Comparison of ENCODE assay signal across 1 cellular context in genomic region chr10:12355384-12355783, GRCh38.
TF ChIP-seq lines count a peak whose summit lies in the region.

No MANE protein-coding gene starts in this region.

TF ChIP-seq in GM23338, 12 proteins besides CTCF, POLR2A, EP300 and RAD21 (continued from another document):
- TF ChIP-seq, protein P1, sequence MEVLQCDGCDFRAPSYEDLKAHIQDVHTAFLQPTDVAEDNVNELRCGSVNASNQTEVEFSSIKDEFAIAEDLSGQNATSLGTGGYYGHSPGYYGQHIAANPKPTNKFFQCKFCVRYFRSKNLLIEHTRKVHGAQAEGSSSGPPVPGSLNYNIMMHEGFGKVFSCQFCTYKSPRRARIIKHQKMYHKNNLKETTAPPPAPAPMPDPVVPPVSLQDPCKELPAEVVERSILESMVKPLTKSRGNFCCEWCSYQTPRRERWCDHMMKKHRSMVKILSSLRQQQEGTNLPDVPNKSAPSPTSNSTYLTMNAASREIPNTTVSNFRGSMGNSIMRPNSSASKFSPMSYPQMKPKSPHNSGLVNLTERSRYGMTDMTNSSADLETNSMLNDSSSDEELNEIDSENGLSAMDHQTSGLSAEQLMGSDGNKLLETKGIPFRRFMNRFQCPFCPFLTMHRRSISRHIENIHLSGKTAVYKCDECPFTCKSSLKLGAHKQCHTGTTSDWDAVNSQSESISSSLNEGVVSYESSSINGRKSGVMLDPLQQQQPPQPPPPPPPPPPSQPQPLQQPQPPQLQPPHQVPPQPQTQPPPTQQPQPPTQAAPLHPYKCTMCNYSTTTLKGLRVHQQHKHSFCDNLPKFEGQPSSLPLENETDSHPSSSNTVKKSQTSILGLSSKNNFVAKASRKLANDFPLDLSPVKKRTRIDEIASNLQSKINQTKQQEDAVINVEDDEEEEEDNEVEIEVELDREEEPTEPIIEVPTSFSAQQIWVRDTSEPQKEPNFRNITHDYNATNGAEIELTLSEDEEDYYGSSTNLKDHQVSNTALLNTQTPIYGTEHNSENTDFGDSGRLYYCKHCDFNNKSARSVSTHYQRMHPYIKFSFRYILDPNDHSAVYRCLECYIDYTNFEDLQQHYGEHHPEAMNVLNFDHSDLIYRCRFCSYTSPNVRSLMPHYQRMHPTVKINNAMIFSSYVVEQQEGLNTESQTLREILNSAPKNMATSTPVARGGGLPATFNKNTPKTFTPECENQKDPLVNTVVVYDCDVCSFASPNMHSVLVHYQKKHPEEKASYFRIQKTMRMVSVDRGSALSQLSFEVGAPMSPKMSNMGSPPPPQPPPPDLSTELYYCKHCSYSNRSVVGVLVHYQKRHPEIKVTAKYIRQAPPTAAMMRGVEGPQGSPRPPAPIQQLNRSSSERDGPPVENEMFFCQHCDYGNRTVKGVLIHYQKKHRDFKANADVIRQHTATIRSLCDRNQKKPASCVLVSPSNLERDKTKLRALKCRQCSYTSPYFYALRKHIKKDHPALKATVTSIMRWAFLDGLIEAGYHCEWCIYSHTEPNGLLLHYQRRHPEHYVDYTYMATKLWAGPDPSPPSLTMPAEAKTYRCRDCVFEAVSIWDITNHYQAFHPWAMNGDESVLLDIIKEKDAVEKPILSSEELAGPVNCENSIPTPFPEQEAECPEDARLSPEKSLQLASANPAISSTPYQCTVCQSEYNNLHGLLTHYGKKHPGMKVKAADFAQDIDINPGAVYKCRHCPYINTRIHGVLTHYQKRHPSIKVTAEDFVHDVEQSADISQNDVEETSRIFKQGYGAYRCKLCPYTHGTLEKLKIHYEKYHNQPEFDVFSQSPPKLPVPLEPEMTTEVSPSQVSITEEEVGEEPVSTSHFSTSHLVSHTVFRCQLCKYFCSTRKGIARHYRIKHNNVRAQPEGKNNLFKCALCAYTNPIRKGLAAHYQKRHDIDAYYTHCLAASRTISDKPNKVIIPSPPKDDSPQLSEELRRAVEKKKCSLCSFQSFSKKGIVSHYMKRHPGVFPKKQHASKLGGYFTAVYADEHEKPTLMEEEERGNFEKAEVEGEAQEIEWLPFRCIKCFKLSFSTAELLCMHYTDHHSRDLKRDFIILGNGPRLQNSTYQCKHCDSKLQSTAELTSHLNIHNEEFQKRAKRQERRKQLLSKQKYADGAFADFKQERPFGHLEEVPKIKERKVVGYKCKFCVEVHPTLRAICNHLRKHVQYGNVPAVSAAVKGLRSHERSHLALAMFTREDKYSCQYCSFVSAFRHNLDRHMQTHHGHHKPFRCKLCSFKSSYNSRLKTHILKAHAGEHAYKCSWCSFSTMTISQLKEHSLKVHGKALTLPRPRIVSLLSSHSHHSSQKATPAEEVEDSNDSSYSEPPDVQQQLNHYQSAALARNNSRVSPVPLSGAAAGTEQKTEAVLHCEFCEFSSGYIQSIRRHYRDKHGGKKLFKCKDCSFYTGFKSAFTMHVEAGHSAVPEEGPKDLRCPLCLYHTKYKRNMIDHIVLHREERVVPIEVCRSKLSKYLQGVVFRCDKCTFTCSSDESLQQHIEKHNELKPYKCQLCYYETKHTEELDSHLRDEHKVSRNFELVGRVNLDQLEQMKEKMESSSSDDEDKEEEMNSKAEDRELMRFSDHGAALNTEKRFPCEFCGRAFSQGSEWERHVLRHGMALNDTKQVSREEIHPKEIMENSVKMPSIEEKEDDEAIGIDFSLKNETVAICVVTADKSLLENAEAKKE (CRISPR knock-in tag; IDR thresholded peaks at IDR 0.05) = no peak
- no peak for TF ChIP-seq JUNB (IDR thresholded peaks at IDR 0.05; ENCODE audit: unreplicated experiment)
- TF ChIP-seq ZNF114 (CRISPR knock-in tag; IDR thresholded peaks at IDR 0.05) = no peak
- TF ChIP-seq, protein P2, sequence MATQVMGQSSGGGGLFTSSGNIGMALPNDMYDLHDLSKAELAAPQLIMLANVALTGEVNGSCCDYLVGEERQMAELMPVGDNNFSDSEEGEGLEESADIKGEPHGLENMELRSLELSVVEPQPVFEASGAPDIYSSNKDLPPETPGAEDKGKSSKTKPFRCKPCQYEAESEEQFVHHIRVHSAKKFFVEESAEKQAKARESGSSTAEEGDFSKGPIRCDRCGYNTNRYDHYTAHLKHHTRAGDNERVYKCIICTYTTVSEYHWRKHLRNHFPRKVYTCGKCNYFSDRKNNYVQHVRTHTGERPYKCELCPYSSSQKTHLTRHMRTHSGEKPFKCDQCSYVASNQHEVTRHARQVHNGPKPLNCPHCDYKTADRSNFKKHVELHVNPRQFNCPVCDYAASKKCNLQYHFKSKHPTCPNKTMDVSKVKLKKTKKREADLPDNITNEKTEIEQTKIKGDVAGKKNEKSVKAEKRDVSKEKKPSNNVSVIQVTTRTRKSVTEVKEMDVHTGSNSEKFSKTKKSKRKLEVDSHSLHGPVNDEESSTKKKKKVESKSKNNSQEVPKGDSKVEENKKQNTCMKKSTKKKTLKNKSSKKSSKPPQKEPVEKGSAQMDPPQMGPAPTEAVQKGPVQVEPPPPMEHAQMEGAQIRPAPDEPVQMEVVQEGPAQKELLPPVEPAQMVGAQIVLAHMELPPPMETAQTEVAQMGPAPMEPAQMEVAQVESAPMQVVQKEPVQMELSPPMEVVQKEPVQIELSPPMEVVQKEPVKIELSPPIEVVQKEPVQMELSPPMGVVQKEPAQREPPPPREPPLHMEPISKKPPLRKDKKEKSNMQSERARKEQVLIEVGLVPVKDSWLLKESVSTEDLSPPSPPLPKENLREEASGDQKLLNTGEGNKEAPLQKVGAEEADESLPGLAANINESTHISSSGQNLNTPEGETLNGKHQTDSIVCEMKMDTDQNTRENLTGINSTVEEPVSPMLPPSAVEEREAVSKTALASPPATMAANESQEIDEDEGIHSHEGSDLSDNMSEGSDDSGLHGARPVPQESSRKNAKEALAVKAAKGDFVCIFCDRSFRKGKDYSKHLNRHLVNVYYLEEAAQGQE (IDR thresholded peaks at IDR 0.05; ENCODE audit: unreplicated experiment) = no peak
- TF ChIP-seq EZH2 (IDR thresholded peaks at IDR 0.05; ENCODE audit: low read depth, unreplicated experiment) = no peak
- no peak for TF ChIP-seq ETS1 (IDR thresholded peaks at IDR 0.05)
